11 cellular contexts compared by ENCODE assay signal in the genomic region with DNA sequence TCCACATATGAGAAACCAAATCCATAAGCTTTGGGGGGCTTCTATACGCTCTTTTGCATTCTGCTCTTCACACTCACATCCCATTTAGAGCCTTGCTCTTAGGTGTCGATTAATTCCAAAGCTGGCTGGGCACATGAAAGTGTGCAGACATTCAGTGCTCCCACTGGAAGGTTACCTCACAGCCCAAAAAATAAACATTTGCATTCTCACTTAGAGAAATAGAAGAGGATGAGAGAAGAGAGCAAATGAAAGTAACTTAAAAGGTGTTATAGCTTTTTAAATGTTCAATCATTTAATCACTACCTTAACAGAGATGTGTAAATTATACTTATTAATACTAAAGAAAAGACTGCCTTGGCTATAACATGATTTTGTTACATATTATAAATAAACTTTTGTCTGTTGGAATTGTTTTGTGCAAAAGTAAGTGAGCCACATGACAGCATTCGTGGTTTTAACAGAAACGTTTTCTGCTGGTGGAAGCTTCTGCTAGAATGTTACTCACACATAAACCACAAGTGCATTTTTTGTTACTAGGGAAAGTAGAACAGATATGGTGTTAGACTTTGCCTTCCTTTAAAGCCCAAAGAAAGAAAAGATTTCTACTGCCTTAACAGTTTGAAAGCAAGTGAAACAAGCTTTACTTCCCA.
DNase-seq lines count a peak whose midpoint lies in the region; ATAC-seq and TF ChIP-seq lines count a peak whose summit lies in the region.
"Had no signal": no experiment of that assay in that cellular context is flagged by ENCODE, and none has a peak within 500 bp of the region (broad histone marks: within the 10 kb centered on the region; RNA-seq: fewer than 3 reads in every experiment).

No MANE protein-coding gene starts in this region.

- H3K4me1 Mint-ChIP-seq in central memory CD8-positive, alpha-beta T cell: peaks cover 6% of the 10 kb centered on the region

- H3K36me3 Mint-ChIP-seq in central memory CD8-positive, alpha-beta T cell (ENCODE audit: insufficient read depth): peaks cover 1% of the 10 kb centered on the region

- no peaks in the 10 kb centered on the region for H3K9me2 ChIP-seq in Karpas-422 (replicated peaks; ENCODE audit: insufficient read depth, low read length)

- in situ Hi-C loops in GM13976 (cut with MboI; ENCODE audit: low sequenced_read_pairs, unreplicated experiment): no loop called here

- H2AFZ ChIP-seq in ACC112 (ENCODE audit: low read length, unreplicated experiment) (peak overlapping the region; percentile 81), Karpas-422 (ENCODE audit: low read length) (no peak overlapping the region)

- H3K9me3 Mint-ChIP-seq in central memory CD8-positive, alpha-beta T cell: no peaks in the 10 kb centered on the region
- H3K9me3 Mint-ChIP-seq: activated CD4-positive, alpha-beta memory T cell treated with anti-CD3 and anti-CD28 coated beads, Interleukin-2, amount 10 ng/mL, durations not matched to agents 7 days and 5 days had no signal

- H3K4me2 ChIP-seq in Karpas-422 (ENCODE audit: low read depth, low read length, poor library complexity, severe bottlenecking): no peak overlapping the region

- 68 to 70% methylated on average over 4 of the region's 4 CpGs for WGBS in heart right ventricle, 2 donors
- WGBS in psoas muscle, 3 donors: 78 to 89% (median 79%) methylated on average over 4 of the region's 4 CpGs

- intact Hi-C loops in heart right ventricle (cut with DNase I): no loop called here
- intact Hi-C loops in psoas muscle (cut with DNase I): no loop called here

- no peaks in the 10 kb centered on the region for H3K27me3 Mint-ChIP-seq in central memory CD8-positive, alpha-beta T cell

- DNase-seq in Karpas-422 (peak; percentile 16), heart right ventricle (no peak), GM13976 (ENCODE audit: low spot score) (no peak), psoas muscle (no peak), globus pallidus (ENCODE audit: low spot score) (no peak)
- no peak for DNase-seq in central memory CD8-positive, alpha-beta T cell (ENCODE audit: low spot score in 2 of 2)
- DNase-seq: activated CD4-positive, alpha-beta memory T cell treated with anti-CD3 and anti-CD28 coated beads, Interleukin-2, amount 10 ng/mL, durations not matched to agents 7 days and 5 days; anterior cingulate cortex; NCI-H1105 had no signal

- no peak for TF ChIP-seq CTCF in heart right ventricle (IDR thresholded peaks at IDR 0.05)
- TF ChIP-seq CTCF in GM13976 (IDR thresholded peaks at IDR 0.05; ENCODE audit: borderline replicate concordance, control extremely low read depth, extremely low read depth, insufficient read depth, missing control alignments): no peak
- no peak for TF ChIP-seq CTCF in psoas muscle (IDR thresholded peaks at IDR 0.05)

- no peaks in the 10 kb centered on the region for H3K9me3 ChIP-seq in Karpas-422 (ENCODE audit: low read length)
- peaks cover 0 to 3% (median 0%) of the 10 kb centered on the region in 11 donors for H3K9me3 ChIP-seq in heart right ventricle
- no peaks in the 10 kb centered on the region for H3K9me3 ChIP-seq in psoas muscle

- ATAC-seq in GM19351 (IDR thresholded peaks at IDR 0.05; ENCODE audit: unreplicated experiment) (peak; percentile 83), heart right ventricle (no peak), psoas muscle (no peak)
- ATAC-seq in central memory CD8-positive, alpha-beta T cell (replicated peaks; ENCODE audit: extremely low read depth, poor library complexity, severe bottlenecking): peak; percentile 55

- H3K27me3 ChIP-seq in ACC112 (ENCODE audit: insufficient read depth, low read length) (no peaks in the 10 kb centered on the region), Karpas-422 (ENCODE audit: low read length) (no peaks in the 10 kb centered on the region), heart right ventricle (no peaks in the 10 kb centered on the region), psoas muscle (ENCODE audit: insufficient read depth in 3 of 3, low read length in 2 of 3) (no peaks in the 10 kb centered on the region)

- H3K9ac ChIP-seq in Karpas-422 (ENCODE audit: low read length): no peak overlapping the region

- H3K27ac Mint-ChIP-seq in central memory CD8-positive, alpha-beta T cell (ENCODE audit: low read depth): no peak overlapping the region
- H3K27ac Mint-ChIP-seq: activated CD4-positive, alpha-beta memory T cell treated with anti-CD3 and anti-CD28 coated beads, Interleukin-2, amount 10 ng/mL, durations not matched to agents 7 days and 5 days had no signal

- H3K4me1 ChIP-seq in ACC112 (ENCODE audit: control insufficient read depth, insufficient read depth, low read length, unreplicated experiment) (peaks cover 47% of the 10 kb centered on the region), Karpas-422 (ENCODE audit: low read length) (no peaks in the 10 kb centered on the region), heart right ventricle (peaks cover 0 to 28% (median 0%) of the 10 kb centered on the region in 9 donors), psoas muscle (peaks cover 18% of the 10 kb centered on the region)

- H3K27ac ChIP-seq in ACC112 (ENCODE audit: low read depth, low read length): no peak overlapping the region
- H3K27ac ChIP-seq in Karpas-422 (ENCODE audit: low read length): no peak overlapping the region
- H3K27ac ChIP-seq in heart right ventricle: peak overlapping the region in 1 of 10 donors; percentile 9
- H3K27ac ChIP-seq in psoas muscle: no peak overlapping the region

- H3K4me3 Mint-ChIP-seq in central memory CD8-positive, alpha-beta T cell: no peak overlapping the region
- H3K4me3 Mint-ChIP-seq: activated CD4-positive, alpha-beta memory T cell treated with anti-CD3 and anti-CD28 coated beads, Interleukin-2, amount 10 ng/mL, durations not matched to agents 7 days and 5 days had no signal

- H3K4me3 ChIP-seq in ACC112 (ENCODE audit: low read depth, low read length): peak overlapping the region; percentile 40; the same call in 1 of the 2 replicates
- no peak overlapping the region for H3K4me3 ChIP-seq in Karpas-422 (ENCODE audit: low read length)
- no peak overlapping the region for H3K4me3 ChIP-seq in heart right ventricle
- H3K4me3 ChIP-seq in psoas muscle: no peak overlapping the region

- H4K20me1 ChIP-seq in Karpas-422 (ENCODE audit: insufficient read depth, low read depth, low read length): no peaks in the 10 kb centered on the region

- no peaks in the 10 kb centered on the region for H3K79me2 ChIP-seq in ACC112 (ENCODE audit: control insufficient read depth, insufficient read depth, low read length, unreplicated experiment)
- H3K79me2 ChIP-seq in Karpas-422 (ENCODE audit: low read length): no peaks in the 10 kb centered on the region

- H3K36me3 ChIP-seq in ACC112 (ENCODE audit: insufficient read depth, low read length) (no peaks in the 10 kb centered on the region), Karpas-422 (ENCODE audit: insufficient read depth, low read length) (no peaks in the 10 kb centered on the region), heart right ventricle (no peaks in the 10 kb centered on the region), psoas muscle (ENCODE audit: insufficient read depth in 1 of 2, low read depth in 1 of 2) (no peaks in the 10 kb centered on the region)

Comparison
In these comparisons a context has a peak if more than half of its experiments do, and no peak if none do; other contexts are left out.
1. ATAC-seq: peak in GM19351 (single experiment) and central memory CD8-positive, alpha-beta T cell (single experiment); none in heart right ventricle (0 of 8) and psoas muscle (0 of 4).